Comparison of ENCODE assay signal across 17 cellular contexts in genomic region chr11:1480191-1480554, GRCh38.
"Had no signal": no experiment of that assay in that cellular context is flagged by ENCODE, and none has a peak within 500 bp of the region (broad histone marks: within the 10 kb centered on the region; RNA-seq: fewer than 3 reads in every experiment).

No MANE protein-coding gene starts in this region.

- ATAC-seq: activated CD8-positive, alpha-beta T cell treated with anti-CD3 and anti-CD28 coated beads, Interleukin-2, amount 10 ng/mL, durations not matched to agents 7 days and 5 days; activated naive CD8-positive, alpha-beta T cell treated with anti-CD3 and anti-CD28 coated beads, Interleukin-2, amount 50 U/mL, for 24 hours; natural killer cell had no signal

- DNase-seq: activated CD4-positive, alpha-beta T cell treated with anti-CD3 and anti-CD28 coated beads for 48 hours; activated CD4-positive, CD25-positive, alpha-beta regulatory T cell; activated CD8-positive, alpha-beta T cell treated with anti-CD3 and anti-CD28 coated beads, Interleukin-2, amount 10 ng/mL, durations not matched to agents 7 days and 5 days; activated naive CD4-positive, alpha-beta T cell treated with anti-CD3 and anti-CD28 coated beads for 36 hours; activated naive CD8-positive, alpha-beta T cell treated with anti-CD3 and anti-CD28 coated beads, Interleukin-2, amount 50 U/mL, for 24 hours; activated T-cell treated with anti-CD3 and anti-CD28 coated beads, Interleukin-2, amount 50 U/mL, for 24 hours; anterior cingulate cortex; cortex of kidney; mesenchymal stem cell; natural killer cell; nucleus accumbens; SK-N-SH; stimulated activated CD4-positive, alpha-beta T cell treated with anti-CD3 and anti-CD28 coated beads, Interleukin-15, amount 100 ng/mL, for 24 hours; stimulated activated CD4-positive, alpha-beta T cell treated with anti-CD3 and anti-CD28 coated beads, Interleukin-2, amount 100 ng/mL, for 48 hours; thyroid gland had no signal

- H3K9me3 ChIP-seq: right atrium auricular region, SK-N-SH, thyroid gland had no signal

- H3K27me3 ChIP-seq: right atrium auricular region, thyroid gland had no signal

- H3K4me3 ChIP-seq: right atrium auricular region, skin epidermis, thyroid gland had no signal

- H3K4me2 ChIP-seq: SK-N-SH had no signal
